In the genomic region with DNA sequence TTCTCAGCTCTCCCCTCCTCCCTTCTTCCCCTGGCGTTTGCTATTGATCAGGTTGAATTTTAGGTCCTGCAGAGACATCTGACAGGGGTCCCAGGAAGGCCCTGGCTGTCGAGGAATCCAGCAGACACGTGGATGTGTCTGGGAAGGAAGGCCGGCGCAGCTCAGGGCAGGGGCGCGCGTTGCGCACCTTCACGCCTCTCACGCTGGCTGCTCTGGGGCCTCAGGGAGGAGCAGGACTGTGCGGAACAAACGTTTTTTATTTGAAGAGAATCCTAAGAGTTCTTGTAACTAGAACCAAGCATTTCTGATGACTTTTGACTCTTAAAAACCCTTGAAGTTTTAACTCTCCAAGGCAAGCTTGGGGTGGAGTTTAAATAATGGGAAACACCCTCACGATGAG, we compare ENCODE assay signal across 18 cellular contexts. TPM values are rescaled to one million over a fixed set of nuclear protein-coding genes. Genes with fewer than 3 reads are reported as not detected.
DNase-seq lines count a peak whose midpoint lies in the region; ATAC-seq and TF ChIP-seq lines count a peak whose summit lies in the region.
"Had no signal": no experiment of that assay in that cellular context is flagged by ENCODE, and none has a peak within 500 bp of the region (broad histone marks: within the 10 kb centered on the region; RNA-seq: fewer than 3 reads in every experiment).

No MANE protein-coding gene starts in this region.

- ATAC-seq in lower lobe of right lung (peak; percentile 75 to 83), GM19455 (IDR thresholded peaks at IDR 0.05; ENCODE audit: unreplicated experiment) (no peak)
- ATAC-seq: SK-N-SH treated with all-trans-retinoic acid at 6 μM for 48 hours; stimulated activated naive CD8-positive, alpha-beta T cell treated with anti-CD3 and anti-CD28 coated beads, Interleukin-15, Interleukin-2, amounts not matched to agents 100 U/mL and 50 U/mL, for 24 hours had no signal

- H3K79me2 ChIP-seq in SU-DHL-6 (ENCODE audit: insufficient read depth, low read length), result no peaks in the 10 kb centered on the region

- H3K4me1 ChIP-seq in lower lobe of right lung, result peaks cover 14% of the 10 kb centered on the region
- H3K4me1 ChIP-seq in testis, result no peaks in the 10 kb centered on the region

- no peak for TF ChIP-seq POLR2A in testis (IDR thresholded peaks at IDR 0.05)

- H3K4me2 ChIP-seq in SU-DHL-6 (ENCODE audit: low read depth, low read length, poor library complexity, severe bottlenecking), result peak overlapping the region; percentile 20

- H3K4me3 ChIP-seq in SU-DHL-6 (ENCODE audit: insufficient read depth, low read length, poor library complexity, severe bottlenecking), result no peak overlapping the region
- H3K4me3 ChIP-seq in lower lobe of right lung, result no peak overlapping the region
- H3K4me3 ChIP-seq in testis, result no peak overlapping the region
- H3K4me3 ChIP-seq: thyroid gland had no signal

- TF ChIP-seq CTCF in SU-DHL-6 (IDR thresholded peaks at IDR 0.05; ENCODE audit: insufficient read depth, low read length, poor library complexity, severe bottlenecking) (no peak), lower lobe of right lung (IDR thresholded peaks at IDR 0.05) (no peak), testis (IDR thresholded peaks at IDR 0.05) (no peak)

- H3K9me3 ChIP-seq in SU-DHL-6 (ENCODE audit: insufficient read depth, low read length) (no peaks in the 10 kb centered on the region), lower lobe of right lung (no peaks in the 10 kb centered on the region), testis (no peaks in the 10 kb centered on the region)
- H3K9me3 ChIP-seq: thyroid gland had no signal

- H3K27me3 ChIP-seq in SU-DHL-6 (ENCODE audit: low read length), result no peaks in the 10 kb centered on the region
- H3K27me3 ChIP-seq in lower lobe of right lung (ENCODE audit: low read depth), result no peaks in the 10 kb centered on the region
- no peaks in the 10 kb centered on the region for H3K27me3 ChIP-seq in testis
- H3K27me3 ChIP-seq: brain microvascular endothelial cell, thyroid gland had no signal

- WGBS in testis, 2 donors, result 86 to 91% methylated on average over 14 of the region's 14 CpGs

- H3K9ac ChIP-seq in SU-DHL-6 (ENCODE audit: low read length), result peak overlapping the region; percentile 1; the same call in 1 of the 2 replicates

- DNase-seq in activated T-cell treated with anti-CD3 and anti-CD28 coated beads, Interleukin-2, amount 50 U/mL, for 1 hour, result peak; percentile 8
- DNase-seq in activated T-cell treated with anti-CD3 and anti-CD28 coated beads, Interleukin-2, amount 50 U/mL, for 48 hours, result no peak
- peak; percentile 62 for DNase-seq in lower lobe of right lung
- peak; percentile 4 for DNase-seq in testis
- DNase-seq in mucosa of gallbladder (ENCODE audit: low spot score), result no peak
- no peak for DNase-seq in NCI-H2029 (lab: John Stamatoyannopoulos, UW)
- DNase-seq: activated CD4-positive, alpha-beta T cell treated with anti-CD3 and anti-CD28 coated beads, Interleukin-2, amount 10 ng/mL, durations not matched to agents 7 days and 5 days; brain microvascular endothelial cell; mesenchymal stem cell; NCI-H1694; nucleus accumbens; stimulated activated naive CD8-positive, alpha-beta T cell treated with anti-CD3 and anti-CD28 coated beads, Interleukin-15, Interleukin-2, amounts not matched to agents 100 U/mL and 50 U/mL, for 24 hours; T-helper 2 cell had no signal

- no peaks in the 10 kb centered on the region for H3K36me3 ChIP-seq in SU-DHL-6 (ENCODE audit: low read length)
- peaks cover 64% of the 10 kb centered on the region for H3K36me3 ChIP-seq in lower lobe of right lung
- H3K36me3 ChIP-seq in testis (ENCODE audit: low read depth, missing control alignments), result no peaks in the 10 kb centered on the region
- H3K36me3 ChIP-seq: brain microvascular endothelial cell had no signal

- no peaks in the 10 kb centered on the region for H3K9me2 ChIP-seq in SU-DHL-6 (replicated peaks; ENCODE audit: insufficient read depth, low read length)

- intact Hi-C loops in lower lobe of right lung (cut with DNase I) (no loop called here), testis (cut with DNase I; ENCODE audit: low total_unique reads) (no loop called here)

- peaks cover 8% of the 10 kb centered on the region for H3F3A ChIP-seq in SU-DHL-6 (ENCODE audit: insufficient read depth)

- no peak overlapping the region for H2AFZ ChIP-seq in SU-DHL-6 (ENCODE audit: low read depth, low read length, severe bottlenecking)

- H3K27ac ChIP-seq in SU-DHL-6 (ENCODE audit: low read depth, low read length) (peak overlapping the region; percentile 59), lower lobe of right lung (no peak overlapping the region), testis (no peak overlapping the region)
- H3K27ac ChIP-seq: brain microvascular endothelial cell, thyroid gland had no signal

- H4K20me1 ChIP-seq in SU-DHL-6 (ENCODE audit: low read depth, low read length), result no peaks in the 10 kb centered on the region

RNA-seq across cellular contexts. Expression of a gene that starts 54.2 kb away (rescaled TPM):
- total RNA-seq in lower lobe of right lung (28.9 TPM), testis (10 to 100 TPM; 22.6 to 24.3 TPM), mucosa of gallbladder (56.2 TPM)
- polyA plus RNA-seq in testis (ENCODE audit: insufficient read depth, low read depth, low replicate concordance), result 48.3 TPM
- total RNA-seq: myocyte had no signal

Comparison
In these comparisons a context has a peak if more than half of its experiments do, and no peak if none do; other contexts are left out.
1. DNase-seq: peak in activated T-cell treated with anti-CD3 and anti-CD28 coated beads, Interleukin-2, amount 50 U/mL, for 1 hour (single experiment), lower lobe of right lung (single experiment) and testis (single experiment); none in activated T-cell treated with anti-CD3 and anti-CD28 coated beads, Interleukin-2, amount 50 U/mL, for 48 hours (0 of 2), mucosa of gallbladder (single experiment) and NCI-H2029 (single experiment).